Comparison of ENCODE assay signal across 1 cellular context in the genomic region with DNA sequence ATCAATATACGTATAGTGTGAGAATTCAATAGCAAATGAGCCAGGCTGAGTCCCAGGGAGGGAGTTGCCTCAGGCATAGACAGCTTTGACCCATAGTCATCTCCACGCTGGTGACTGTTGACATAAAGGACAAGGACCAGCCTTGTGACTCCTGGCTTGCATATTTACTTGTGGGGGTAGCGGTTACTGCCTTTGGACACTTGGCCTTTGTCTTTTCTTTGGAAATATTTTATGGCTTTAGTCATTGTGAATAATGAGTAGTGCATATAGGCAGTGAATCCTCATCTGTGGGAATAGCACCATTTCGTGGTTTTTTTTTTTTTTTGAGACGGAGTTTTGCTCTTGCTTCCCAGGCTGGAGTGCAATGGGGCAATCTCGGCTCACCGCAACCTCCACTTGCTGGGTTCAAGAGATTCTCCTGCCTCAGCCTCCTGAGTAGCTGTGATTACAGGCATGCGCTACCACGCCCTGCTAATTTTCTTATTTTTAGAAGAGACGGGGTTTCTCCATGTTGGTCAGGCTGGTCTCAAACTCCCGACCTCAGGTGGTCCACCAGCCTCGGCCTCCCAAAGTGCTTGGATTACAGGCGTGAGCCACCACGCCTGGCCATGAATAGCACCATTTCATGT.
A peak's percentile ranks its signal among the peaks of the same experiment; 100 is the strongest.
TF ChIP-seq lines count a peak whose summit lies in the region.

No MANE protein-coding gene starts in this region.

TF ChIP-seq in HepG2, 621 proteins besides CTCF, POLR2A, EP300 and RAD21 (continued from another document and continues in another):
- TF ChIP-seq FOXK2 (IDR thresholded peaks at IDR 0.05): peak; percentile 97
- TF ChIP-seq ZBTB43 (CRISPR knock-in tag; conservative IDR thresholded peaks at IDR 0.05): peak; percentile 56; the same call in 1 of the 2 replicates
- peak; percentile 90 for TF ChIP-seq ZMYM4 (CRISPR knock-in tag; IDR thresholded peaks at IDR 0.05)
- peak; percentile 77 for TF ChIP-seq POGZ (CRISPR knock-in tag; IDR thresholded peaks at IDR 0.05)
- peak; percentile 92 for TF ChIP-seq ATF2 (CRISPR knock-in tag; IDR thresholded peaks at IDR 0.05)
- TF ChIP-seq GFI1 (CRISPR knock-in tag; IDR thresholded peaks at IDR 0.05; ENCODE audit: borderline replicate concordance): peak; percentile 97
- peak; percentile 90 for TF ChIP-seq HNF4A (CRISPR knock-in tag; IDR thresholded peaks at IDR 0.05)
- peak; percentile 81 for TF ChIP-seq JUND (CRISPR knock-in tag; IDR thresholded peaks at IDR 0.05)
- peak; percentile 43; the same call in 1 of the 2 replicates for TF ChIP-seq EHMT2 (IDR thresholded peaks at IDR 0.05; ENCODE audit: borderline replicate concordance, low read depth, low read length)
- peak; percentile 57 for TF ChIP-seq CEBPB (IDR thresholded peaks at IDR 0.05; ENCODE audit: borderline replicate concordance, low read depth, low read length)
- TF ChIP-seq ZNF644 (CRISPR knock-in tag; IDR thresholded peaks at IDR 0.05; ENCODE audit: low read depth): peak; percentile 84
- peak; percentile 94 for TF ChIP-seq PHF21A (CRISPR knock-in tag; IDR thresholded peaks at IDR 0.05)
- TF ChIP-seq ZNF761 (CRISPR knock-in tag; conservative IDR thresholded peaks at IDR 0.05): peak; percentile 64; the same call in 1 of the 2 replicates
- peak; percentile 36; the same call in 1 of the 2 replicates for TF ChIP-seq KLF6 (CRISPR knock-in tag; IDR thresholded peaks at IDR 0.05)
- TF ChIP-seq KMT2A (CRISPR knock-in tag; IDR thresholded peaks at IDR 0.05): peak; percentile 75; the same call in 1 of the 2 replicates
- TF ChIP-seq IRF2 (CRISPR knock-in tag; IDR thresholded peaks at IDR 0.05): peak; percentile 89; the same call in 1 of the 2 replicates
- TF ChIP-seq ZBTB34 (CRISPR knock-in tag; IDR thresholded peaks at IDR 0.05): peak; percentile 54; the same call in 1 of the 2 replicates
- TF ChIP-seq KDM6A (CRISPR knock-in tag; IDR thresholded peaks at IDR 0.05; ENCODE audit: low read depth): peak; percentile 97
- TF ChIP-seq CHD2 (IDR thresholded peaks at IDR 0.05; ENCODE audit: low read depth, low read length): peak; percentile 43; the same call in 1 of the 2 replicates
- peak; percentile 53; the same call in 1 of the 2 replicates for TF ChIP-seq PRDM10 (CRISPR knock-in tag; IDR thresholded peaks at IDR 0.05; ENCODE audit: low read depth)
- TF ChIP-seq, protein P1, sequence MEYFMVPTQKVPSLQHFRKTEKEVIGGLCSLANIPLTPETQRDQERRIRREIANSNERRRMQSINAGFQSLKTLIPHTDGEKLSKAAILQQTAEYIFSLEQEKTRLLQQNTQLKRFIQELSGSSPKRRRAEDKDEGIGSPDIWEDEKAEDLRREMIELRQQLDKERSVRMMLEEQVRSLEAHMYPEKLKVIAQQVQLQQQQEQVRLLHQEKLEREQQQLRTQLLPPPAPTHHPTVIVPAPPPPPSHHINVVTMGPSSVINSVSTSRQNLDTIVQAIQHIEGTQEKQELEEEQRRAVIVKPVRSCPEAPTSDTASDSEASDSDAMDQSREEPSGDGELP (IDR thresholded peaks at IDR 0.05; ENCODE audit: borderline replicate concordance, low read depth): peak; percentile 46; the same call in 1 of the 2 replicates
- TF ChIP-seq SRY (CRISPR knock-in tag; IDR thresholded peaks at IDR 0.05): peak; percentile 46; the same call in 1 of the 2 replicates
- 0 out of 2 replicates have a peak, but pooled peaks have one; percentile 33 for TF ChIP-seq ZNF224 (CRISPR knock-in tag; IDR thresholded peaks at IDR 0.05)
- TF ChIP-seq ZNF281 (CRISPR knock-in tag; IDR thresholded peaks at IDR 0.05; ENCODE audit: borderline replicate concordance): peak; percentile 99
- TF ChIP-seq FOXA3 (CRISPR knock-in tag; IDR thresholded peaks at IDR 0.05): peak; percentile 99
- peak; percentile 83 for TF ChIP-seq NR2F6 (IDR thresholded peaks at IDR 0.05)
- peak; percentile 83 for TF ChIP-seq NR2F6 (CRISPR knock-in tag; IDR thresholded peaks at IDR 0.05)
- TF ChIP-seq ZNF350 (CRISPR knock-in tag; IDR thresholded peaks at IDR 0.05; ENCODE audit: borderline replicate concordance, low read depth): peak; percentile 52; the same call in 1 of the 2 replicates
- peak; percentile 31; the same call in 1 of the 2 replicates for TF ChIP-seq ZNF687 (CRISPR knock-in tag; IDR thresholded peaks at IDR 0.05)
- TF ChIP-seq ZFP1 (CRISPR knock-in tag; IDR thresholded peaks at IDR 0.05): 0 out of 2 replicates have a peak, but pooled peaks have one; percentile 50
- TF ChIP-seq ATF7 (IDR thresholded peaks at IDR 0.05): peak; percentile 73
- TF ChIP-seq ATF7 (CRISPR knock-in tag; IDR thresholded peaks at IDR 0.05): peak; percentile 65; the same call in 1 of the 2 replicates
- peak; percentile 51; the same call in 1 of the 2 replicates for TF ChIP-seq ARID4A (CRISPR knock-in tag; IDR thresholded peaks at IDR 0.05; ENCODE audit: borderline replicate concordance)
